Comparison of ENCODE assay signal across 10 cellular contexts in the genomic region with DNA sequence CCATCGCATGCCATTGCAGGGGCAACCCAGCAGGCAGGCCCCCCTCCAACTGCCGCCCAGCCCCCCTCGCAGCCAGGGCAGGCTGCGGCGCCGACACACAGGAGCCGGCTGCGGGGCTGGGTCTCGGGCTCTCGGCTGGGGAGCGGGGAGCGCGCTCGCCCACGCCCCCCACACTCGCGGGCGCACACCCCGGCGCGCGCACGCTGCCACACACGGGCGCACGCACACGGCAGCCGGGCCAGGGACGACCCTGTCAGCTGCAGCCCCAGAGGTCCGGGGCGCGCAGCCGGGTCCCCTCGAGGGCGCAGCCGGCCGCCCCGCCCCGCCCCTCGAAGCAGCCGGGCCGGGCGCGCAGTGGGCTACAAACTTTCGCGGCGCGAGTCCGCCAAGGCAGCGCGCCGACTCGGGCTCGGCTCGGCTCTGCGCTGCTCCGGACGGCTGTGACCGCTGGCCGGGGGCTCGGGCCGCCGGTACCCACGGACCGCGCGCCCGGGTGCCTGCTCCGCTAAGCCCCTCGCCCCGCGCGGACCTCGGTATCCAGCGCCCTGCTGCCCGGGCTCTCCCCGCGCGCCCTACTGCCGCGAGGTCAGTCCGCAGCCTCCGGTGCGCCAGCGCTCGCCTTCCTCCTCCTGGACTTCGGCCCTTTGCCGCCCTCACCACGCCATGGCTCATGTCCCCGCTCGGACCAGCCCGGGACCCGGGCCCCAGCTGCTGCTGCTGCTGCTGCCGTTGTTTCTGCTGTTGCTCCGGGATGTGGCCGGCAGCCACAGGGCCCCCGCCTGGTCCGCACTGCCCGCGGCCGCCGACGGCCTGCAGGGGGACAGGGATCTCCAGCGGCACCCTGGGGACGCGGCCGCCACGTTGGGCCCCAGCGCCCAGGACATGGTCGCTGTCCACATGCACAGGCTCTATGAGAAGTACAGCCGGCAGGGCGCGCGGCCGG. TPM values are rescaled to one million over a fixed set of nuclear protein-coding genes. Genes with fewer than 3 reads are reported as not detected.
DNase-seq lines count a peak whose midpoint lies in the region; ATAC-seq and TF ChIP-seq lines count a peak whose summit lies in the region.
"Had no signal": no experiment of that assay in that cellular context is flagged by ENCODE, and none has a peak within 500 bp of the region (broad histone marks: within the 10 kb centered on the region; RNA-seq: fewer than 3 reads in every experiment).

Gene GDF10, plus strand, starts transcription at position 209 of the 943 bp plus-strand sequence. Its CDS starts 455 bp downstream, at position 664.

- H3K36me3 Mint-ChIP-seq in CD4-positive, alpha-beta T cell (ENCODE audit: low read depth), result no peaks in the 10 kb centered on the region
- no peaks in the 10 kb centered on the region for H3K36me3 Mint-ChIP-seq in activated B cell treated with CpG ODN at 0.5 μM for 24 hours (ENCODE audit: low read depth)

- H3K27ac Mint-ChIP-seq in CD4-positive, alpha-beta T cell, result no peak within 1 kb of the TSS
- H3K27ac Mint-ChIP-seq in activated B cell treated with CpG ODN at 0.5 μM for 24 hours, result no peak within 1 kb of the TSS

- POLR2A ChIA-PET in CD4-positive, alpha-beta T cell (lab: Charles Lee), result interaction anchor here (1.0 to 1.5 kb wide), 2 partner anchors 12 to 25 kb away, joined by 3 to 4 read pairs; no protein-coding TSS in a partner anchor
- POLR2A ChIA-PET in activated B cell treated with CpG ODN at 0.5 μM for 24 hours (lab: Charles Lee), result no interaction called here

- H3K4me1 Mint-ChIP-seq in CD4-positive, alpha-beta T cell (ENCODE audit: low read depth), result peaks cover 35% of the 10 kb centered on the region
- peaks cover 4% of the 10 kb centered on the region for H3K4me1 Mint-ChIP-seq in activated B cell treated with CpG ODN at 0.5 μM for 24 hours

- no peaks in the 10 kb centered on the region for H3K9me3 Mint-ChIP-seq in CD4-positive, alpha-beta T cell
- H3K9me3 Mint-ChIP-seq in activated B cell treated with CpG ODN at 0.5 μM for 24 hours, result no peaks in the 10 kb centered on the region

- CTCF ChIA-PET in CD4-positive, alpha-beta T cell (lab: Charles Lee), result interaction anchor here (0.7 kb wide), 1 partner anchor 253 kb away, joined by 4 read pairs; no protein-coding TSS in a partner anchor
- CTCF ChIA-PET in activated B cell treated with CpG ODN at 0.5 μM for 24 hours (lab: Charles Lee), result no interaction called here

- no peak for TF ChIP-seq CTCF in CD4-positive, alpha-beta T cell (IDR thresholded peaks at IDR 0.05)
- no peak for TF ChIP-seq CTCF in activated B cell treated with CpG ODN at 0.5 μM for 24 hours (IDR thresholded peaks at IDR 0.05)

- H3K27me3 ChIP-seq in CD4-positive, alpha-beta T cell (ENCODE audit: control insufficient read depth, insufficient read depth, low read length), result peaks cover 4% of the 10 kb centered on the region
- peaks cover 10% of the 10 kb centered on the region for H3K27me3 ChIP-seq in rectal smooth muscle tissue (ENCODE audit: control insufficient read depth, insufficient read depth, low read length)

- no peaks in the 10 kb centered on the region for H3K4me1 ChIP-seq in rectal smooth muscle tissue (ENCODE audit: control insufficient read depth, insufficient read depth, low read length)

- intact Hi-C loops in CD4-positive, alpha-beta T cell (cut with DNase I, micrococcal nuclease), result no loop called here
- intact Hi-C loops in activated B cell treated with CpG ODN at 0.5 μM for 24 hours (cut with micrococcal nuclease) (no loop called here), Right ventricle myocardium superior (cut with DNase I) (no loop called here)

- H3K9me3 ChIP-seq in CD4-positive, alpha-beta T cell (ENCODE audit: control insufficient read depth, low read length), result no peaks in the 10 kb centered on the region

- peaks cover 12% of the 10 kb centered on the region for H3K27me3 Mint-ChIP-seq in CD4-positive, alpha-beta T cell
- H3K27me3 Mint-ChIP-seq in activated B cell treated with CpG ODN at 0.5 μM for 24 hours, result peaks cover 43% of the 10 kb centered on the region

- H3K4me3 ChIP-seq in rectal smooth muscle tissue (ENCODE audit: low read length), result peak within 1 kb of the TSS; percentile 45

- ATAC-seq in CD4-positive, alpha-beta T cell (ENCODE audit: poor library complexity), result peak; percentile 61
- ATAC-seq in activated B cell treated with CpG ODN at 0.5 μM for 24 hours (ENCODE audit: low read depth) (no peak), Right ventricle myocardium superior (ENCODE audit: poor library complexity) (peak; percentile 31)

- H3K9ac ChIP-seq in rectal smooth muscle tissue (ENCODE audit: low read length), result no peak within 1 kb of the TSS

- H3K36me3 ChIP-seq in rectal smooth muscle tissue (ENCODE audit: control insufficient read depth, insufficient read depth, low read length), result no peaks in the 10 kb centered on the region

- DNase-seq in CD4-positive, alpha-beta T cell, result no peak
- DNase-seq in activated B cell treated with CpG ODN at 0.5 μM for 24 hours, result no peak
- DNase-seq in Right ventricle myocardium superior, result no peak
- no peak for DNase-seq in NCI-H1417 treated with DMSO at 0.1 percent for 48 hours (lab: John Stamatoyannopoulos, UW)
- DNase-seq in kidney tubule cell (ENCODE audit: low spot score), result no peak
- no peak for DNase-seq in GM19240 (ENCODE audit: insufficient read length, low spot score)
- DNase-seq in NCI-H1092 treated with DMSO at 0.1 percent for 48 hours (lab: John Stamatoyannopoulos, UW), result no peak

- H3K27ac ChIP-seq in CD4-positive, alpha-beta T cell (ENCODE audit: low read depth, low read length), result no peak within 1 kb of the TSS
- H3K27ac ChIP-seq in rectal smooth muscle tissue (ENCODE audit: low read depth, low read length), result no peak within 1 kb of the TSS

- H3K4me3 Mint-ChIP-seq in CD4-positive, alpha-beta T cell, result peak within 1 kb of the TSS; percentile 85
- peak within 1 kb of the TSS; percentile 29 for H3K4me3 Mint-ChIP-seq in activated B cell treated with CpG ODN at 0.5 μM for 24 hours

RNA-seq across cellular contexts. Expression of gene GDF10, which starts in this region (rescaled TPM):
- under 1 TPM; 0.16 to 0.22 TPM for total RNA-seq in CD4-positive, alpha-beta T cell
- total RNA-seq in activated B cell treated with CpG ODN at 0.5 μM for 24 hours (not detected in 2 replicates), Right ventricle myocardium superior (0.11 TPM)
- total RNA-seq: fibroblast of villous mesenchyme; T-helper 1 cell treated with Interleukin-12 subunit alpha and Interleukin-12 subunit beta and Interleukin-4 antibody, amounts not matched to agents 30 ng/mL and 1 ng/mL, for 36 hours had no signal

Comparison
In these comparisons a context has a peak if more than half of its experiments do, and no peak if none do; other contexts are left out.
1. Peak in ATAC-seq in CD4-positive, alpha-beta T cell; RNA of the gene not detected or under 1 TPM.
2. Peak in ATAC-seq in Right ventricle myocardium superior; RNA of the gene not detected or under 1 TPM.